ENCODE assay signal across 16 cellular contexts in genomic region chr2:181157326-181157725, GRCh38.
"Had no signal": no experiment of that assay in that cellular context is flagged by ENCODE, and none has a peak within 500 bp of the region (broad histone marks: within the 10 kb centered on the region; RNA-seq: fewer than 3 reads in every experiment).

No MANE protein-coding gene starts in this region.

- H3K4me3 ChIP-seq: left ventricle myocardium inferior, transverse colon, uterus had no signal

- ATAC-seq: activated T-helper 17 cell treated with anti-CD3 and anti-CD28 coated beads, Interleukin-2, amount 50 U/mL, for 72 hours had no signal

- DNase-seq: activated B cell treated with CpG ODN at 0.5 μM for 24 hours; activated CD4-positive, alpha-beta memory T cell treated with anti-CD3 and anti-CD28 coated beads for 36 hours; activated CD4-positive, alpha-beta T cell treated with anti-CD3 and anti-CD28 coated beads for 4 hours; activated naive CD4-positive, alpha-beta T cell; activated naive CD8-positive, alpha-beta T cell treated with anti-CD3 and anti-CD28 coated beads for 36 hours; activated T-cell treated with anti-CD3 and anti-CD28 coated beads for 4 hours; caudate nucleus; immature natural killer cell; kidney glomerular epithelial cell; left ventricle myocardium inferior; mammary epithelial cell; occipital lobe; transverse colon; uterus had no signal

- H3K27ac ChIP-seq: epithelial cell of prostate, left ventricle myocardium inferior, transverse colon, uterus had no signal
